In the genomic region with DNA sequence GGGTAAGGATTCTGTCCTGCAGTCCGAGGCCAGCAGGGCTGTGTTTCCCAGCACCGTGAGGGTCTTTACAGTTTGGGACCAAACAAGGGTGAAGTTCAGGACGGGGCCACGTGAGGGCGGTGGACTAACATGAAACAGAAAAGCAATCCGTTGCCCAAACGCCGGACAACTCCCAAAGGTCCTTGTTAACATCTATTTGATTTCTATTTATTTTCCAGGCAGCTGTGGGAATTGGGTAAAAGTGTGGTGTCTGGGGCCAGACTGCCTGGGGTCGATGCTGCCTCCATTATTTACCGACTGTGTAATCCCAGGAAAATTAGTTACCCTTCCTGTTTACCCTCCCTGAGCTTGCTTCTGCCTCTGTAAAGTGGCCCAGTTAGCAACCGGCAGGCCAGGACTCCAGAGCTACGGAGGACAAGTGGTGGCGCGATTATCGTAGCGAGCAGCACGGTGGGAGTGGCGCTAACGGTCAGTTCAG, we compare ENCODE assay signal across 8 cellular contexts.
A peak's percentile ranks its signal among the peaks of the same experiment; 100 is the strongest.
DNase-seq lines count a peak whose midpoint lies in the region; ATAC-seq and TF ChIP-seq lines count a peak whose summit lies in the region.

No MANE protein-coding gene starts in this region.

- ATAC-seq in HG02678 (IDR thresholded peaks at IDR 0.05; ENCODE audit: unreplicated experiment) (peak; percentile 54), GM21528 (IDR thresholded peaks at IDR 0.05; ENCODE audit: low FRiP score, unreplicated experiment) (no peak)
- ATAC-seq in activated CD8-positive, alpha-beta memory T cell treated with anti-CD3 and anti-CD28 coated beads, Interleukin-2, amount 10 ng/mL, durations not matched to agents 7 days and 5 days = peak; percentile 61

- H3K4me3 Mint-ChIP-seq in activated CD8-positive, alpha-beta memory T cell treated with anti-CD3 and anti-CD28 coated beads, Interleukin-2, amount 10 ng/mL, durations not matched to agents 7 days and 5 days = no peak overlapping the region

- H3K9me3 Mint-ChIP-seq in activated CD8-positive, alpha-beta memory T cell treated with anti-CD3 and anti-CD28 coated beads, Interleukin-2, amount 10 ng/mL, durations not matched to agents 7 days and 5 days (ENCODE audit: low read depth) = no peaks in the 10 kb centered on the region

- H3K4me1 Mint-ChIP-seq in activated CD8-positive, alpha-beta memory T cell treated with anti-CD3 and anti-CD28 coated beads, Interleukin-2, amount 10 ng/mL, durations not matched to agents 7 days and 5 days = peaks cover 2% of the 10 kb centered on the region

- H3K36me3 Mint-ChIP-seq in activated CD8-positive, alpha-beta memory T cell treated with anti-CD3 and anti-CD28 coated beads, Interleukin-2, amount 10 ng/mL, durations not matched to agents 7 days and 5 days = no peaks in the 10 kb centered on the region

- CTCF ChIA-PET in activated CD8-positive, alpha-beta memory T cell treated with anti-CD3 and anti-CD28 coated beads, Interleukin-2, amount 10 ng/mL, durations not matched to agents 7 days and 5 days (lab: Charles Lee) = interaction anchor here (0.7 to 3.0 kb wide), 11 partner anchors 8 to 234 kb away, joined by 3 to 20 read pairs (median 4); no protein-coding TSS in a partner anchor

- no peak overlapping the region for H3K27ac Mint-ChIP-seq in activated CD8-positive, alpha-beta memory T cell treated with anti-CD3 and anti-CD28 coated beads, Interleukin-2, amount 10 ng/mL, durations not matched to agents 7 days and 5 days

- peaks cover 19% of the 10 kb centered on the region for H3K27me3 Mint-ChIP-seq in activated CD8-positive, alpha-beta memory T cell treated with anti-CD3 and anti-CD28 coated beads, Interleukin-2, amount 10 ng/mL, durations not matched to agents 7 days and 5 days

- H3K4me3 ChIP-seq in fibroblast of mammary gland (ENCODE audit: control insufficient read depth, low read depth, low read length) = no peak overlapping the region

- DNase-seq in DMS114 treated with DMSO at 0.1 percent for 48 hours (lab: John Stamatoyannopoulos, UW; ENCODE audit: unreplicated experiment) = peak; percentile 89
- DNase-seq in NCI-H524 (lab: John Stamatoyannopoulos, UW) = peak; percentile 73 to 78
- DNase-seq in activated CD8-positive, alpha-beta memory T cell treated with anti-CD3 and anti-CD28 coated beads, Interleukin-2, amount 10 ng/mL, durations not matched to agents 7 days and 5 days = peak; percentile 65
- DNase-seq in fibroblast of mammary gland (ENCODE audit: low read depth) = peak; percentile 86
- DNase-seq in myocyte (ENCODE audit: low read depth) = peak; percentile 77
- DNase-seq in superior temporal gyrus (ENCODE audit: extremely low spot score) = peak; percentile 78

- TF ChIP-seq CTCF in fibroblast of mammary gland (conservative IDR thresholded peaks at IDR 0.05; ENCODE audit: control insufficient read depth, insufficient read depth, low read depth, low read length) = peak; percentile 85
